8 cellular contexts compared by ENCODE assay signal in genomic region chr14:22588419-22589095, GRCh38. TPM values are rescaled to one million over a fixed set of nuclear protein-coding genes. Genes with fewer than 3 reads are reported as not detected.
DNase-seq lines count a peak whose midpoint lies in the region; ATAC-seq, FAIRE-seq and TF ChIP-seq lines count a peak whose summit lies in the region.

No MANE protein-coding gene starts in this region.

- H3K27me3 Mint-ChIP-seq in activated naive CD4-positive, alpha-beta T cell treated with anti-CD3 and anti-CD28 coated beads for 36 hours (ENCODE audit: low read depth) = no peaks in the 10 kb centered on the region

- H3K27ac Mint-ChIP-seq in activated naive CD4-positive, alpha-beta T cell treated with anti-CD3 and anti-CD28 coated beads for 36 hours = peak overlapping the region; percentile 99

- intact Hi-C loops in activated naive CD4-positive, alpha-beta T cell treated with anti-CD3 and anti-CD28 coated beads for 36 hours (cut with micrococcal nuclease) = loop anchor here (1.0 to 10.0 kb wide), 12 partner anchors 10 to 1319 kb away; partner anchors contain the start of genes ABHD4, HNRNPC, LRP10 and OXA1L

- peak overlapping the region; percentile 89 for H3K4me2 ChIP-seq in keratinocyte (ENCODE audit: control insufficient read depth, extremely low read depth, insufficient read depth, low read depth, low read length)

- peaks cover 15% of the 10 kb centered on the region for H3K4me1 ChIP-seq in keratinocyte (ENCODE audit: control insufficient read depth, extremely low read depth, insufficient read depth, low read length)
- H3K4me1 ChIP-seq in suprapubic skin = peaks cover 39% of the 10 kb centered on the region

- peak overlapping the region; percentile 98 for H3K4me3 Mint-ChIP-seq in activated naive CD4-positive, alpha-beta T cell treated with anti-CD3 and anti-CD28 coated beads for 36 hours

- dilution Hi-C loops in keratinocyte (cut with MboI; ENCODE audit: extremely low pct_ligation_motif_present, low sequenced_read_pairs) = no loop called here

- H3K9ac ChIP-seq in keratinocyte (ENCODE audit: control insufficient read depth, extremely low read depth, insufficient read depth, low read length) = peak overlapping the region; percentile 92

- ATAC-seq in activated CD4-positive, CD25-positive, alpha-beta regulatory T cell treated with anti-CD3 and anti-CD28 coated beads, Interleukin-2, amount 50 U/mL, for 24 hours = peak; percentile 47 to 57
- no peak for ATAC-seq in GM21367 (IDR thresholded peaks at IDR 0.05; ENCODE audit: unreplicated experiment)

- H3K27me3 ChIP-seq in keratinocyte (ENCODE audit: control insufficient read depth, extremely low read depth, insufficient read depth, low read length) (no peaks in the 10 kb centered on the region), suprapubic skin (no peaks in the 10 kb centered on the region)

- H3K9me1 ChIP-seq in keratinocyte (ENCODE audit: control insufficient read depth, extremely low read depth, insufficient read depth, low read length) = peaks cover 2% of the 10 kb centered on the region

- no peak for TF ChIP-seq EP300 in suprapubic skin (IDR thresholded peaks at IDR 0.05)

- no peaks in the 10 kb centered on the region for H3K9me3 Mint-ChIP-seq in activated naive CD4-positive, alpha-beta T cell treated with anti-CD3 and anti-CD28 coated beads for 36 hours

- H3K79me2 ChIP-seq in keratinocyte (ENCODE audit: control insufficient read depth, insufficient read depth, low read length) = peaks cover 51% of the 10 kb centered on the region

- DNase-seq in activated CD4-positive, CD25-positive, alpha-beta regulatory T cell (lab: John Stamatoyannopoulos, UW) = no peak
- peak; percentile 46 for DNase-seq in activated naive CD4-positive, alpha-beta T cell treated with anti-CD3 and anti-CD28 coated beads for 36 hours
- no peak for DNase-seq in keratinocyte (ENCODE audit: low read depth, low spot score)
- DNase-seq in suprapubic skin (ENCODE audit: low spot score in 2 of 2) = no peak
- no peak for DNase-seq in KG1 (lab: John Stamatoyannopoulos, UW)
- DNase-seq in globus pallidus (ENCODE audit: low spot score) = no peak

- H4K20me1 ChIP-seq in keratinocyte (ENCODE audit: control insufficient read depth, extremely low read depth, insufficient read depth, low read length) = peaks cover 7% of the 10 kb centered on the region

- peaks cover 0 to 4% of the 10 kb centered on the region in 2 experiments for H3K36me3 ChIP-seq in keratinocyte (ENCODE audit: control insufficient read depth in 2 of 2, extremely low read depth in 1 of 2, insufficient read depth in 2 of 2, low read length in 2 of 2)
- no peaks in the 10 kb centered on the region for H3K36me3 ChIP-seq in suprapubic skin

- peaks cover 72% of the 10 kb centered on the region for H3K4me1 Mint-ChIP-seq in activated naive CD4-positive, alpha-beta T cell treated with anti-CD3 and anti-CD28 coated beads for 36 hours (ENCODE audit: low read depth)

- H3K27ac ChIP-seq in keratinocyte (ENCODE audit: control insufficient read depth, insufficient read depth, low read length) = peak overlapping the region; percentile 89
- H3K27ac ChIP-seq in suprapubic skin = peak overlapping the region; percentile 92

- CTCF ChIA-PET in activated naive CD4-positive, alpha-beta T cell treated with anti-CD3 and anti-CD28 coated beads for 36 hours (lab: Charles Lee) = interaction anchor here (1.0 to 11.5 kb wide), 14 partner anchors 8 to 265 kb away, joined by 3 to 135 read pairs (median 4); partner anchors contain the start of gene ABHD4

- under 1% methylated on average over 14 of the region's 17 CpGs for WGBS in suprapubic skin

- no peak for TF ChIP-seq CTCF in keratinocyte (optimal IDR thresholded peaks at IDR 0.05 in 1 of 3, IDR thresholded peaks at IDR 0.05 in 1 of 3, conservative IDR thresholded peaks at IDR 0.05 in 1 of 3; ENCODE audit: extremely low read depth in 1 of 3, insufficient read depth in 2 of 3, low read length in 3 of 3)
- TF ChIP-seq CTCF in suprapubic skin (IDR thresholded peaks at IDR 0.05) = no peak

- H3K9me3 ChIP-seq in keratinocyte (ENCODE audit: control insufficient read depth, low read depth, low read length) (no peaks in the 10 kb centered on the region), suprapubic skin (no peaks in the 10 kb centered on the region)

- peak overlapping the region; percentile 77 to 96 (median 81) for H3K4me3 ChIP-seq in keratinocyte (ENCODE audit: control insufficient read depth in 2 of 3, extremely low read depth in 1 of 3, insufficient read depth in 2 of 3, low read depth in 1 of 3, low read length in 3 of 3)
- H3K4me3 ChIP-seq in suprapubic skin = peak overlapping the region; percentile 77

- no peak for FAIRE-seq in keratinocyte (lab: Jason Lieb, UNC)

- peak overlapping the region; percentile 90 for H2AFZ ChIP-seq in keratinocyte (ENCODE audit: control insufficient read depth, low read length)

- peaks cover 30% of the 10 kb centered on the region for H3K36me3 Mint-ChIP-seq in activated naive CD4-positive, alpha-beta T cell treated with anti-CD3 and anti-CD28 coated beads for 36 hours (ENCODE audit: low read depth)

- TF ChIP-seq POLR2A in suprapubic skin (IDR thresholded peaks at IDR 0.05) = no peak

RNA-seq across cellular contexts. Expression of gene DAD1, which starts 0.5 kb away (rescaled TPM):
- total RNA-seq in activated naive CD4-positive, alpha-beta T cell treated with anti-CD3 and anti-CD28 coated beads for 36 hours = 100 to 1,000 TPM; 219 to 226 TPM
- 351 to 437 TPM (median 369 TPM) in 3 replicates for polyA plus RNA-seq in keratinocyte
- polyA plus RNA-seq in keratinocyte (2011; ENCODE audit: low read depth) = 97.1 TPM
- 431 and 472 TPM in 2 replicates for polyA plus RNA-seq in keratinocyte (2011; cell fraction: cytosol; rRNA removed)
- 304 and 366 TPM in 2 replicates for polyA plus RNA-seq in keratinocyte (2011; cell fraction: nucleus; rRNA removed)
- polyA plus RNA-seq in keratinocyte (2012; ENCODE audit: low replicate concordance) = 283 and 302 TPM in 2 replicates
- polyA minus RNA-seq in keratinocyte = 168 to 246 TPM (median 203 TPM) in 3 replicates
- 148 TPM for polyA minus RNA-seq in keratinocyte (2011; cell fraction: cytosol; rRNA and poly(A)+ RNA removed)
- polyA minus RNA-seq in keratinocyte (2011; cell fraction: nucleus; rRNA and poly(A)+ RNA removed) = 62.1 and 69.0 TPM in 2 replicates
- total RNA-seq in suprapubic skin = 100 to 1,000 TPM; 110 to 212 (median 187) TPM

RNA-seq across cellular contexts. Expression of gene ABHD4, which starts 9.5 kb away (rescaled TPM):
- total RNA-seq in activated naive CD4-positive, alpha-beta T cell treated with anti-CD3 and anti-CD28 coated beads for 36 hours = 10 to 100 TPM; 11.1 to 11.9 TPM
- polyA plus RNA-seq in keratinocyte = 13.9 to 28.3 TPM (median 17.7 TPM) in 3 replicates
- polyA plus RNA-seq in keratinocyte (2011; ENCODE audit: low read depth) = 3.4 TPM
- 15.9 and 17.5 TPM in 2 replicates for polyA plus RNA-seq in keratinocyte (2011; cell fraction: cytosol; rRNA removed)
- polyA plus RNA-seq in keratinocyte (2011; cell fraction: nucleus; rRNA removed) = 18.0 and 19.0 TPM in 2 replicates
- 10.5 and 15.4 TPM in 2 replicates for polyA plus RNA-seq in keratinocyte (2012; ENCODE audit: low replicate concordance)
- polyA minus RNA-seq in keratinocyte = 13.1 to 24.0 TPM (median 23.8 TPM) in 3 replicates
- 19.2 TPM for polyA minus RNA-seq in keratinocyte (2011; cell fraction: cytosol; rRNA and poly(A)+ RNA removed)
- polyA minus RNA-seq in keratinocyte (2011; cell fraction: nucleus; rRNA and poly(A)+ RNA removed) = 10.4 and 14.1 TPM in 2 replicates
- 10 to 100 TPM; 15.3 to 30.4 (median 21.8) TPM for total RNA-seq in suprapubic skin

RNA-seq across cellular contexts. Expression of gene OR6J1, which starts 55.6 kb away (rescaled TPM):
- not detected for total RNA-seq in activated naive CD4-positive, alpha-beta T cell treated with anti-CD3 and anti-CD28 coated beads for 36 hours
- not detected in 3 replicates for polyA plus RNA-seq in keratinocyte
- polyA plus RNA-seq in keratinocyte (2011; ENCODE audit: low read depth) = not detected
- not detected in 2 replicates for polyA plus RNA-seq in keratinocyte (2011; cell fraction: cytosol; rRNA removed)
- not detected in 2 replicates for polyA plus RNA-seq in keratinocyte (2011; cell fraction: nucleus; rRNA removed)
- polyA plus RNA-seq in keratinocyte (2012; ENCODE audit: low replicate concordance) = not detected in 2 replicates
- polyA minus RNA-seq in keratinocyte = not detected in 3 replicates
- not detected for polyA minus RNA-seq in keratinocyte (2011; cell fraction: cytosol; rRNA and poly(A)+ RNA removed)
- not detected in 2 replicates for polyA minus RNA-seq in keratinocyte (2011; cell fraction: nucleus; rRNA and poly(A)+ RNA removed)
- not detected for total RNA-seq in suprapubic skin
